In genomic region chr11:35683728-35684339, GRCh38 we compare ENCODE assay signal across 9 cellular contexts. TPM values are rescaled to one million over a fixed set of nuclear protein-coding genes. Genes with fewer than 3 reads are reported as not detected.
A peak's percentile ranks its signal among the peaks of the same experiment; 100 is the strongest.
DNase-seq lines count a peak whose midpoint lies in the region; ATAC-seq, FAIRE-seq and TF ChIP-seq lines count a peak whose summit lies in the region.
"Had no signal": no experiment of that assay in that cellular context is flagged by ENCODE, and none has a peak within 500 bp of the region (broad histone marks: within the 10 kb centered on the region; RNA-seq: fewer than 3 reads in every experiment).

No MANE protein-coding gene starts in this region.

- ATAC-seq in GM19324 (IDR thresholded peaks at IDR 0.05; ENCODE audit: low FRiP score, unreplicated experiment): peak; percentile 62
- peak; percentile 57 for ATAC-seq in HG02763 (IDR thresholded peaks at IDR 0.05; ENCODE audit: unreplicated experiment)

- TF ChIP-seq POLR2A in vagina (IDR thresholded peaks at IDR 0.05): no peak
- TF ChIP-seq POLR2A in lower leg skin (IDR thresholded peaks at IDR 0.05): no peak

- H3K4me2 ChIP-seq in neural cell (ENCODE audit: low read length): peak overlapping the region; percentile 77

- no peak for TF ChIP-seq EP300 in neural cell (conservative IDR thresholded peaks at IDR 0.05; ENCODE audit: poor library complexity, severe bottlenecking)

- 21 to 61% (median 43%) methylated on average over 1 of the region's 1 CpG for WGBS in small intestine, 3 donors
- 77 to 87% methylated on average over 1 of the region's 1 CpG for WGBS in lower leg skin, 2 donors

- H3K9me2 ChIP-seq in neural cell (ENCODE audit: insufficient read depth, low read length): no peaks in the 10 kb centered on the region

- no peak for FAIRE-seq in small intestine (lab: Jason Lieb, UNC)
- FAIRE-seq in urothelium cell line (lab: Jason Lieb, UNC): no peak
- FAIRE-seq: H1 had no signal

- H3K4me1 ChIP-seq in small intestine (ENCODE audit: control insufficient read depth in 2 of 2, insufficient read depth in 1 of 2, low read depth in 1 of 2, low read length in 1 of 2) (peaks cover 6 to 11% of the 10 kb centered on the region in 2 donors), vagina (peaks cover 18% of the 10 kb centered on the region)

- peaks cover 32% of the 10 kb centered on the region for H3K79me2 ChIP-seq in neural cell (replicated peaks; ENCODE audit: insufficient read depth, low read length)

- H3K36me3 ChIP-seq in neural cell (ENCODE audit: insufficient read depth, low read length) (no peaks in the 10 kb centered on the region), small intestine (ENCODE audit: control insufficient read depth in 2 of 2, insufficient read depth in 2 of 2, low read length in 2 of 2) (peaks cover 0 to 4% of the 10 kb centered on the region in 2 donors), vagina (peaks cover 0 to 24% of the 10 kb centered on the region in 2 donors)

- TF ChIP-seq RAD21 in neural cell (conservative IDR thresholded peaks at IDR 0.05): no peak

- H4K20me1 ChIP-seq in neural cell (ENCODE audit: insufficient read depth): no peaks in the 10 kb centered on the region

- H3K27ac ChIP-seq in neural cell (ENCODE audit: low read length): peak overlapping the region; percentile 98
- H3K27ac ChIP-seq in small intestine (ENCODE audit: low read depth in 1 of 2, low read length in 1 of 2): no peak overlapping the region
- H3K27ac ChIP-seq in vagina: no peak overlapping the region

- DNase-seq in NOMO-1 (lab: John Stamatoyannopoulos, UW; ENCODE audit: unreplicated experiment in 2 of 2) (peak; percentile 48 to 90), small intestine (no peak), vagina (ENCODE audit: extremely low spot score in 2 of 2) (no peak), urothelium cell line (ENCODE audit: low spot score) (no peak), lower leg skin (ENCODE audit: low spot score in 2 of 2) (no peak)

- H3K9ac ChIP-seq in neural cell (ENCODE audit: low read length): no peak overlapping the region

- intact Hi-C loops in vagina (cut with DNase I): no loop called here
- intact Hi-C loops in lower leg skin (cut with DNase I; ENCODE audit: low total_unique reads): no loop called here

- TF ChIP-seq CTCF in neural cell (IDR thresholded peaks at IDR 0.05; ENCODE audit: poor library complexity, severe bottlenecking): no peak
- TF ChIP-seq CTCF in vagina (IDR thresholded peaks at IDR 0.05): no peak
- TF ChIP-seq CTCF in lower leg skin (IDR thresholded peaks at IDR 0.05): no peak

- H3K9me3 ChIP-seq in neural cell (ENCODE audit: low read length): no peaks in the 10 kb centered on the region
- no peaks in the 10 kb centered on the region for H3K9me3 ChIP-seq in small intestine (ENCODE audit: control insufficient read depth, low read depth)
- H3K9me3 ChIP-seq in vagina: no peaks in the 10 kb centered on the region

- no peaks in the 10 kb centered on the region for H3K27me3 ChIP-seq in neural cell (ENCODE audit: insufficient read depth, low read depth, low read length)
- H3K27me3 ChIP-seq in small intestine (ENCODE audit: control insufficient read depth in 2 of 2, insufficient read depth in 2 of 2, low read length in 2 of 2): no peaks in the 10 kb centered on the region
- no peaks in the 10 kb centered on the region for H3K27me3 ChIP-seq in vagina

- peak overlapping the region; percentile 69 for H2AFZ ChIP-seq in neural cell (ENCODE audit: low read depth, low read length)

- H3K4me3 ChIP-seq in neural cell (ENCODE audit: low read length): no peak overlapping the region
- H3K4me3 ChIP-seq in small intestine (ENCODE audit: low read depth in 1 of 2, low read length in 2 of 2): no peak overlapping the region
- H3K4me3 ChIP-seq in vagina: no peak overlapping the region
- no peak overlapping the region for H3K4me3 ChIP-seq in lower leg skin (ENCODE audit: low read depth, poor library complexity, severe bottlenecking)

- H3F3A ChIP-seq in neural cell (ENCODE audit: insufficient read depth, low read length, poor library complexity, severe bottlenecking): no peaks in the 10 kb centered on the region

TF ChIP-seq in neural cell, 6 proteins besides CTCF, POLR2A, EP300 and RAD21:
- no peak for TF ChIP-seq POLR2AphosphoS5 (IDR thresholded peaks at IDR 0.05)
- no peak for TF ChIP-seq TAF1 (IDR thresholded peaks at IDR 0.05; ENCODE audit: low read depth)
- TF ChIP-seq REST (IDR thresholded peaks at IDR 0.05; ENCODE audit: borderline replicate concordance): no peak
- no peak for TF ChIP-seq SMC3 (conservative IDR thresholded peaks at IDR 0.05; ENCODE audit: poor library complexity)
- TF ChIP-seq EZH2 (IDR thresholded peaks at IDR 0.05; ENCODE audit: borderline replicate concordance, insufficient read depth, low read length, poor library complexity, severe bottlenecking): no peak
- TF ChIP-seq MXI1 (conservative IDR thresholded peaks at IDR 0.05; ENCODE audit: poor library complexity, severe bottlenecking): no peak

RNA-seq across cellular contexts. Expression of gene TRIM44, which starts 21.3 kb away (rescaled TPM):
- polyA plus RNA-seq in neural cell: 14.9 and 17.1 TPM in 2 replicates
- polyA minus RNA-seq in neural cell: 21.4 and 26.7 TPM in 2 replicates
- polyA plus RNA-seq in small intestine: 10 to 100 TPM in 1 of 3 donors, 1 to 10 TPM in 2; 8.9 to 15.9 (median 9.6) TPM
- total RNA-seq in vagina: 27.7 TPM
- total RNA-seq in lower leg skin: 10 to 100 TPM in 3 of 4 donors, 1 to 10 TPM in 1; 9.6 to 29.3 (median 23.8) TPM

Comparison
In these comparisons a context has a peak if more than half of its experiments do, and no peak if none do; other contexts are left out.
1. DNase-seq: peak in NOMO-1 (2 of 2); none in small intestine (single experiment), vagina (0 of 2), urothelium cell line (single experiment) and lower leg skin (0 of 2).